In genomic region chr2:181457121-181457740, GRCh38 we compare ENCODE assay signal across 8 cellular contexts. TPM values are rescaled to one million over a fixed set of nuclear protein-coding genes. Genes with fewer than 3 reads are reported as not detected.
DNase-seq lines count a peak whose midpoint lies in the region; ATAC-seq and TF ChIP-seq lines count a peak whose summit lies in the region.

Gene ITGA4 (plus strand): TSS chr2:181457386. CDS start chr2:181457655, 269 bp downstream.

- peak within 1 kb of the TSS; percentile 59 for H3K4me3 ChIP-seq in psoas muscle
- H3K4me3 ChIP-seq in uterus = peak within 1 kb of the TSS; percentile 29 to 37

- 0 to 1% (median 1%) methylated on average over 46 to 67 of the region's 67 CpGs for WGBS in psoas muscle, 3 donors

- H3K9me3 ChIP-seq in psoas muscle = no peaks in the 10 kb centered on the region
- H3K9me3 ChIP-seq in uterus = no peaks in the 10 kb centered on the region

- ATAC-seq in GM19372 (IDR thresholded peaks at IDR 0.05; ENCODE audit: low read depth, unreplicated experiment) (peak; percentile 71), HG03469 (IDR thresholded peaks at IDR 0.05; ENCODE audit: unreplicated experiment) (peak; percentile 47), Right ventricle myocardium inferior (peak; percentile 96), psoas muscle (peak; percentile 54 to 84 (median 80))

- H3K27ac ChIP-seq in psoas muscle = no peak within 1 kb of the TSS
- peak within 1 kb of the TSS; percentile 23 to 52 for H3K27ac ChIP-seq in uterus

- peak; percentile 42 for TF ChIP-seq CTCF in psoas muscle (IDR thresholded peaks at IDR 0.05)
- TF ChIP-seq CTCF in uterus (IDR thresholded peaks at IDR 0.05) = peak; percentile 13 to 38 (median 34)

- DNase-seq in CMK (ENCODE audit: low read depth) (peak; percentile 69), SK-MEL-5 (ENCODE audit: low read depth, low spot score) (peak; percentile 52), Right ventricle myocardium inferior (ENCODE audit: missing footprints) (peak; percentile 90), psoas muscle (peak; percentile 52 to 77), uterus (peak; percentile 27 to 61)
- peak; percentile 85 for DNase-seq in activated naive CD4-positive, alpha-beta T cell treated with Interleukin-2 at 50 U/mL for 16 hours

- H3K27me3 ChIP-seq in psoas muscle (ENCODE audit: insufficient read depth in 3 of 3, low read length in 2 of 3) (peaks cover 0 to 31% (median 6%) of the 10 kb centered on the region in 3 donors), uterus (peaks cover 0 to 9% of the 10 kb centered on the region in 2 donors)

- no peaks in the 10 kb centered on the region for H3K36me3 ChIP-seq in psoas muscle (ENCODE audit: insufficient read depth in 1 of 2, low read depth in 1 of 2)
- no peaks in the 10 kb centered on the region for H3K36me3 ChIP-seq in uterus

- in situ Hi-C loops in SK-MEL-5 (cut with HindIII; ENCODE audit: low pct_unique_long_range_greater_than_20kb, low sequenced_read_pairs) = no loop called here

- H3K4me1 ChIP-seq in psoas muscle (no peaks in the 10 kb centered on the region), uterus (no peaks in the 10 kb centered on the region)

- TF ChIP-seq POLR2A in uterus (IDR thresholded peaks at IDR 0.05) = no peak

- intact Hi-C loops in Right ventricle myocardium inferior (cut with DNase I) = no loop called here
- intact Hi-C loops in psoas muscle (cut with DNase I) = no loop called here
- intact Hi-C loops in uterus (cut with DNase I; ENCODE audit: low total_unique reads) = no loop called here

RNA-seq across cellular contexts. Expression of gene ITGA4, which starts in this region (rescaled TPM):
- total RNA-seq in SK-MEL-5 (2014; rRNA removed; shearing (Covaris generic)) = 3.1 and 3.7 TPM in 2 replicates
- 3.5 and 6.7 TPM in 2 replicates for polyA plus RNA-seq in SK-MEL-5 (2015; cell fraction: cytosol; rRNA removed)
- 2.5 and 7.4 TPM in 2 replicates for polyA plus RNA-seq in SK-MEL-5 (2015; cell fraction: nucleus; rRNA removed)
- total RNA-seq in Right ventricle myocardium inferior (1.8 TPM), psoas muscle (1 to 10 TPM in 3 of 4 donors, under 1 TPM in 1; 0.85 to 2.6 (median 1.8) TPM), uterus (100 to 1,000 TPM in 1 of 4 donors, 1 to 10 TPM in 2, under 1 TPM in 1; 0.51 to 112 (median 4.5) TPM)
- polyA plus RNA-seq in psoas muscle = under 1 TPM; 0.16 to 0.27 (median 0.20) TPM
